25 cellular contexts compared by ENCODE assay signal in genomic region chr6:48490658-48491057, GRCh38.
"Had no signal": no experiment of that assay in that cellular context is flagged by ENCODE, and none has a peak within 500 bp of the region (broad histone marks: within the 10 kb centered on the region; RNA-seq: fewer than 3 reads in every experiment).

No MANE protein-coding gene starts in this region.

- DNase-seq: activated CD4-positive, alpha-beta memory T cell treated with anti-CD3 and anti-CD28 coated beads, Interleukin-2, amount 10 ng/mL, durations not matched to agents 7 days and 5 days; activated CD4-positive, alpha-beta T cell treated with anti-CD3 and anti-CD28 coated beads for 1 hour; activated CD4-positive, alpha-beta T cell treated with anti-CD3 and anti-CD28 coated beads, Interleukin-2, amount 10 ng/mL, durations not matched to agents 7 days and 5 days; activated CD8-positive, alpha-beta memory T cell treated with anti-CD3 and anti-CD28 coated beads, Interleukin-2, amount 50 U/mL, for 48 hours; activated gamma-delta T cell; activated naive CD4-positive, alpha-beta T cell treated with anti-CD3 and anti-CD28 coated beads, Interleukin-2, amount 10 ng/mL, durations not matched to agents 7 days and 5 days; activated T-cell treated with anti-CD3 and anti-CD28 coated beads, Interleukin-2, amount 50 U/mL, for 24 hours; amniotic stem cell; brain microvascular endothelial cell; endodermal cell; foreskin melanocyte; heart right ventricle; naive B cell; nucleus accumbens; pancreas; sigmoid colon; small intestine; stimulated activated CD4-positive, alpha-beta T cell treated with anti-CD3 and anti-CD28 coated beads, Interleukin-4, amount 100 ng/mL, for 24 hours; stimulated activated CD8-positive, alpha-beta memory T cell treated with anti-CD3 and anti-CD28 coated beads, Interleukin-4, amount 100 ng/mL, for 48 hours; stimulated activated naive CD8-positive, alpha-beta T cell treated with anti-CD3 and anti-CD28 coated beads, Interleukin-15, amount 100 ng/mL, for 72 hours; substantia nigra; T-helper 9 cell; thyroid gland; upper lobe of left lung had no signal

- ATAC-seq: heart right ventricle; pancreas; stimulated activated memory B cell treated with anti-CD40 and anti-IgM and Interleukin-4, amounts not matched to agents 10 μg/mL and 1 μg/mL and 100 μg/mL, for 72 hours; stimulated activated naive CD8-positive, alpha-beta T cell treated with anti-CD3 and anti-CD28 coated beads, Interleukin-15, amount 100 ng/mL, for 72 hours had no signal
